Comparison of ENCODE assay signal across 19 cellular contexts in the genomic region with DNA sequence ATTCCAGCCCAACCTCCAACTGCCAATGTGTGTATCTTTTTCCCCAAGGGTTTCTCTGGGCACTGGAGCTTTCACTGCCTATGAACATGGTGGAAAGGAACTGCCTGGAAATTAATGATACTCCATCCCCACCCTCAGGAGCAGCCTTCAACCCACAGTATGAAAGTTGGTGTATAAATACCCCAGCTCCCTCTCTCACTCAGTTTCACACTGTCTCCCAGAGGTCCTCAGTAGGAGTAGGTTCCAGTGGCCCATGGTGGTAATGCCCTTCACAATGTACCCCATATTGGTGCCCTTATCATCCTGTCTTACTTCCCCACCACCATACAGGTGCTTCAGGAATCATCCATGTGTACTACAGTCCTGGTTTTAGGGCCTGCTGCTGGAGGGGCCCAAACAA.
DNase-seq lines count a peak whose midpoint lies in the region; ATAC-seq and TF ChIP-seq lines count a peak whose summit lies in the region.
"Had no signal": no experiment of that assay in that cellular context is flagged by ENCODE, and none has a peak within 500 bp of the region (broad histone marks: within the 10 kb centered on the region; RNA-seq: fewer than 3 reads in every experiment).

No MANE protein-coding gene starts in this region.

- no peak overlapping the region for H3K18ac ChIP-seq in mesenchymal stem cell (ENCODE audit: low read depth in 1 of 2, low read length in 2 of 2)

- no peaks in the 10 kb centered on the region for H3K9me3 Mint-ChIP-seq in natural killer cell treated with Interleukin-12 subunit alpha and Interleukin-12 subunit beta and Interleukin-15 and Interleukin-18, amount 100 ng/mL, for 72 hours
- H3K9me3 Mint-ChIP-seq in natural killer cell: no peaks in the 10 kb centered on the region
- H3K9me3 Mint-ChIP-seq: CD4-positive, alpha-beta T cell had no signal

- H3K4me3 Mint-ChIP-seq in natural killer cell treated with Interleukin-12 subunit alpha and Interleukin-12 subunit beta and Interleukin-15 and Interleukin-18, amount 100 ng/mL, for 72 hours: no peak overlapping the region
- H3K4me3 Mint-ChIP-seq in natural killer cell: no peak overlapping the region
- H3K4me3 Mint-ChIP-seq: B cell; CD4-positive, alpha-beta T cell; CD8-positive, alpha-beta T cell had no signal

- peak overlapping the region in 1 of 2 experiments; percentile 21 for H2BK12ac ChIP-seq in mesenchymal stem cell (ENCODE audit: low read length in 2 of 2)

- TF ChIP-seq CTCF in natural killer cell (IDR thresholded peaks at IDR 0.05) (no peak), coronary artery (IDR thresholded peaks at IDR 0.05) (no peak)

- H4K8ac ChIP-seq in mesenchymal stem cell (ENCODE audit: low read length): no peak overlapping the region

- H3K79me1 ChIP-seq in mesenchymal stem cell (replicated peaks; ENCODE audit: low read length, poor library complexity, severe bottlenecking): no peaks in the 10 kb centered on the region

- no peak overlapping the region for H3K4me2 ChIP-seq in mesenchymal stem cell (ENCODE audit: low read length, poor library complexity, severe bottlenecking)
- H3K4me2 ChIP-seq: A549; BLaER1 treated with 17β-estradiol and CSF1 and Interleukin-3, amounts not matched to agents 10 nM and 100 nM had no signal

- no peaks in the 10 kb centered on the region for H3K36me3 Mint-ChIP-seq in natural killer cell treated with Interleukin-12 subunit alpha and Interleukin-12 subunit beta and Interleukin-15 and Interleukin-18, amount 100 ng/mL, for 72 hours
- H3K36me3 Mint-ChIP-seq in natural killer cell: no peaks in the 10 kb centered on the region
- H3K36me3 Mint-ChIP-seq: CD8-positive, alpha-beta T cell had no signal

- no peak overlapping the region for H2BK5ac ChIP-seq in mesenchymal stem cell (ENCODE audit: low read depth, low read length, poor library complexity, severe bottlenecking)

- no peak overlapping the region for H2AFZ ChIP-seq in mesenchymal stem cell (ENCODE audit: low read depth, low read length)

- H3K23ac ChIP-seq in mesenchymal stem cell (ENCODE audit: low read length in 2 of 2): no peak overlapping the region

- peaks cover 28 to 38% of the 10 kb centered on the region in 2 donors for H3K27me3 Mint-ChIP-seq in natural killer cell treated with Interleukin-12 subunit alpha and Interleukin-12 subunit beta and Interleukin-15 and Interleukin-18, amount 100 ng/mL, for 72 hours
- peaks cover 12 to 15% of the 10 kb centered on the region in 2 donors for H3K27me3 Mint-ChIP-seq in natural killer cell (ENCODE audit: low read depth in 2 of 2)

- H2AK5ac ChIP-seq in mesenchymal stem cell (ENCODE audit: low read length, severe bottlenecking): peak overlapping the region; percentile 49

- no peak overlapping the region for H3K4ac ChIP-seq in mesenchymal stem cell (ENCODE audit: low read depth in 1 of 2, low read length in 2 of 2)

- H4K91ac ChIP-seq in mesenchymal stem cell (ENCODE audit: low read length): no peak overlapping the region

- H3K14ac ChIP-seq in mesenchymal stem cell (ENCODE audit: low read length in 2 of 2): no peak overlapping the region

- H3K4me1 ChIP-seq in mesenchymal stem cell (ENCODE audit: control insufficient read depth, insufficient read depth, low read depth, low read length): peaks cover 7% of the 10 kb centered on the region
- H3K4me1 ChIP-seq in effector memory CD4-positive, alpha-beta T cell (ENCODE audit: control insufficient read depth, insufficient read depth, low read length, poor library complexity, severe bottlenecking): no peaks in the 10 kb centered on the region

- H3K27ac ChIP-seq in coronary artery (no peak overlapping the region), mesenchymal stem cell (ENCODE audit: low read length, poor library complexity, severe bottlenecking) (no peak overlapping the region)
- no peak overlapping the region for H3K27ac ChIP-seq in effector memory CD4-positive, alpha-beta T cell (ENCODE audit: insufficient read depth, low read length, poor library complexity, severe bottlenecking)
- H3K27ac ChIP-seq: 22Rv1; BLaER1 treated with 17β-estradiol and CSF1 and Interleukin-3, amounts not matched to agents 10 nM and 100 nM; C4-2B had no signal

- H3K4me3 ChIP-seq in coronary artery: no peak overlapping the region
- no peak overlapping the region for H3K4me3 ChIP-seq in mesenchymal stem cell (ENCODE audit: insufficient read depth in 1 of 2, low read depth in 1 of 2, low read length in 2 of 2)
- H3K4me3 ChIP-seq in effector memory CD4-positive, alpha-beta T cell (ENCODE audit: insufficient read depth, low read depth, low read length, poor library complexity, severe bottlenecking): no peak overlapping the region
- H3K4me3 ChIP-seq: A549; BLaER1 treated with 17β-estradiol and CSF1 and Interleukin-3, amounts not matched to agents 10 nM and 100 nM had no signal

- H3K4me1 Mint-ChIP-seq in natural killer cell treated with Interleukin-12 subunit alpha and Interleukin-12 subunit beta and Interleukin-15 and Interleukin-18, amount 100 ng/mL, for 72 hours (ENCODE audit: low read depth in 2 of 2): no peaks in the 10 kb centered on the region
- H3K4me1 Mint-ChIP-seq in natural killer cell: no peaks in the 10 kb centered on the region
- H3K4me1 Mint-ChIP-seq: B cell had no signal

- no peak overlapping the region for H2BK15ac ChIP-seq in mesenchymal stem cell (ENCODE audit: low read depth, poor library complexity, severe bottlenecking)

- ATAC-seq in natural killer cell treated with Interleukin-12 subunit alpha and Interleukin-12 subunit beta and Interleukin-15 and Interleukin-18, amount 100 ng/mL, for 72 hours: no peak
- no peak for ATAC-seq in natural killer cell
- ATAC-seq in HG02610 (IDR thresholded peaks at IDR 0.05; ENCODE audit: unreplicated experiment): no peak
- ATAC-seq: A549; CD8-positive, alpha-beta T cell had no signal

- DNase-seq in natural killer cell treated with Interleukin-12 subunit alpha and Interleukin-12 subunit beta and Interleukin-15 and Interleukin-18, amount 100 ng/mL, for 72 hours (ENCODE audit: low spot score): peak; percentile 16
- DNase-seq in natural killer cell (no peak), coronary artery (ENCODE audit: low spot score) (peak; percentile 16), mesenchymal stem cell (no peak)
- no peak for DNase-seq in activated T-cell treated with anti-CD3 and anti-CD28 coated beads, Interleukin-2, amount 50 U/mL, for 1 hour
- no peak for DNase-seq in effector memory CD4-positive, alpha-beta T cell
- DNase-seq: AML-193; Caco-2; Calu3; CD4-positive, alpha-beta T cell; CD8-positive, alpha-beta T cell; DMS79 treated with DMSO at 0.1 percent for 48 hours; GF-D8 had no signal

- H3K9ac ChIP-seq in mesenchymal stem cell (ENCODE audit: low read length): no peak overlapping the region
- H3K9ac ChIP-seq: BLaER1 treated with 17β-estradiol and CSF1 and Interleukin-3, amounts not matched to agents 10 nM and 100 nM had no signal

- peaks cover 8% of the 10 kb centered on the region for H3K9me3 ChIP-seq in mesenchymal stem cell (ENCODE audit: control insufficient read depth, low read length)
- H3K9me3 ChIP-seq in effector memory CD4-positive, alpha-beta T cell (ENCODE audit: control insufficient read depth, low read length): no peaks in the 10 kb centered on the region
- H3K9me3 ChIP-seq: Caco-2 had no signal

- no peak overlapping the region for H3K27ac Mint-ChIP-seq in natural killer cell treated with Interleukin-12 subunit alpha and Interleukin-12 subunit beta and Interleukin-15 and Interleukin-18, amount 100 ng/mL, for 72 hours
- no peak overlapping the region for H3K27ac Mint-ChIP-seq in natural killer cell
- H3K27ac Mint-ChIP-seq: B cell; CD4-positive, alpha-beta T cell; CD8-positive, alpha-beta T cell had no signal

- no peaks in the 10 kb centered on the region for H3K36me3 ChIP-seq in mesenchymal stem cell (ENCODE audit: control insufficient read depth in 1 of 2, insufficient read depth in 2 of 2, low read depth in 1 of 2, low read length in 2 of 2)
- no peaks in the 10 kb centered on the region for H3K36me3 ChIP-seq in effector memory CD4-positive, alpha-beta T cell (ENCODE audit: control insufficient read depth, insufficient read depth, low read length)
- H3K36me3 ChIP-seq: BLaER1 treated with 17β-estradiol and CSF1 and Interleukin-3, amounts not matched to agents 10 nM and 100 nM had no signal

- no peak overlapping the region for H2BK120ac ChIP-seq in mesenchymal stem cell (ENCODE audit: low read depth, low read length)

- intact Hi-C loops in natural killer cell (cut with micrococcal nuclease): no loop called here

- peaks cover 0 to 29% of the 10 kb centered on the region in 2 experiments for H3K27me3 ChIP-seq in mesenchymal stem cell (ENCODE audit: control insufficient read depth in 1 of 2, insufficient read depth in 1 of 2, low read length in 2 of 2)
- H3K27me3 ChIP-seq in effector memory CD4-positive, alpha-beta T cell (replicated peaks; ENCODE audit: control insufficient read depth, insufficient read depth, low read length, poor library complexity, severe bottlenecking): no peaks in the 10 kb centered on the region
- H3K27me3 ChIP-seq: BLaER1 treated with 17β-estradiol and CSF1 and Interleukin-3, amounts not matched to agents 10 nM and 100 nM had no signal

Comparison
In these comparisons a context has a peak if more than half of its experiments do, and no peak if none do; other contexts are left out.
1. DNase-seq: peak in natural killer cell treated with Interleukin-12 subunit alpha and Interleukin-12 subunit beta and Interleukin-15 and Interleukin-18, amount 100 ng/mL, for 72 hours (single experiment) and coronary artery (single experiment); none in natural killer cell (single experiment), mesenchymal stem cell (single experiment), activated T-cell treated with anti-CD3 and anti-CD28 coated beads, Interleukin-2, amount 50 U/mL, for 1 hour (single experiment) and effector memory CD4-positive, alpha-beta T cell (0 of 3).